In the genomic region with DNA sequence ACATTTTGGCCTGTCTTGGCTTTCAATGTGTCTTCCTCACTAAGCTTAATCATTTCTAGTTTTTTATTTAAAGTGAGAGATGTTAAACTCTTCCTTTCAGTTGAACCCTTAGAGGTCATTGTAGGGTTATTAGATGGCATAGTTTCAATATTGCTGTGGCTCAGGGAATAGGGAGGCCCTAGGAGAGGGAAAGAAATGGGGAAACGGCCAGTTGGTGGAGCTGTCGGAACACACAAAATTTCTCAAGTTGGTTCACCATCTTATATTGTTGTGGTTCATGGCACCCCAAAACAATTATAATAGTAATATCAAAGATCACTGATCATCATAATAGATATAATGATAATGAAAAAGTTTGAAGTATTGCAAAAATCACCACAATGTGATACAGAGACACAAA, we compare ENCODE assay signal across 1 cellular context.
TF ChIP-seq lines count a peak whose summit lies in the region.

No MANE protein-coding gene starts in this region.

TF ChIP-seq in HepG2, 621 proteins besides CTCF, POLR2A, EP300 and RAD21:
- TF ChIP-seq, protein P1, sequence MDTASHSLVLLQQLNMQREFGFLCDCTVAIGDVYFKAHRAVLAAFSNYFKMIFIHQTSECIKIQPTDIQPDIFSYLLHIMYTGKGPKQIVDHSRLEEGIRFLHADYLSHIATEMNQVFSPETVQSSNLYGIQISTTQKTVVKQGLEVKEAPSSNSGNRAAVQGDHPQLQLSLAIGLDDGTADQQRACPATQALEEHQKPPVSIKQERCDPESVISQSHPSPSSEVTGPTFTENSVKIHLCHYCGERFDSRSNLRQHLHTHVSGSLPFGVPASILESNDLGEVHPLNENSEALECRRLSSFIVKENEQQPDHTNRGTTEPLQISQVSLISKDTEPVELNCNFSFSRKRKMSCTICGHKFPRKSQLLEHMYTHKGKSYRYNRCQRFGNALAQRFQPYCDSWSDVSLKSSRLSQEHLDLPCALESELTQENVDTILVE (CRISPR knock-in tag; IDR thresholded peaks at IDR 0.05): no peak
- TF ChIP-seq RARG (CRISPR knock-in tag; IDR thresholded peaks at IDR 0.05; ENCODE audit: low read depth) (no peak), ZNF589 (CRISPR knock-in tag; conservative IDR thresholded peaks at IDR 0.05) (no peak), STAG1 (CRISPR knock-in tag; IDR thresholded peaks at IDR 0.05) (peak; percentile 66), ZNF569 (CRISPR knock-in tag; IDR thresholded peaks at IDR 0.05; ENCODE audit: borderline replicate concordance) (no peak), RFX5 (IDR thresholded peaks at IDR 0.05; ENCODE audit: low read depth, low read length) (no peak)
- TF ChIP-seq, protein P2, sequence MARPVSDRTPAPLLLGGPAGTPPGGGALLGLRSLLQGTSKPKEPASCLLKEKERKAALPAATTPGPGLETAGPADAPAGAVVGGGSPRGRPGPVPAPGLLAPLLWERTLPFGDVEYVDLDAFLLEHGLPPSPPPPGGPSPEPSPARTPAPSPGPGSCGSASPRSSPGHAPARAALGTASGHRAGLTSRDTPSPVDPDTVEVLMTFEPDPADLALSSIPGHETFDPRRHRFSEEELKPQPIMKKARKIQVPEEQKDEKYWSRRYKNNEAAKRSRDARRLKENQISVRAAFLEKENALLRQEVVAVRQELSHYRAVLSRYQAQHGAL (CRISPR knock-in tag; IDR thresholded peaks at IDR 0.05; ENCODE audit: not compliant biosample characterization): no peak
